In the genomic region with DNA sequence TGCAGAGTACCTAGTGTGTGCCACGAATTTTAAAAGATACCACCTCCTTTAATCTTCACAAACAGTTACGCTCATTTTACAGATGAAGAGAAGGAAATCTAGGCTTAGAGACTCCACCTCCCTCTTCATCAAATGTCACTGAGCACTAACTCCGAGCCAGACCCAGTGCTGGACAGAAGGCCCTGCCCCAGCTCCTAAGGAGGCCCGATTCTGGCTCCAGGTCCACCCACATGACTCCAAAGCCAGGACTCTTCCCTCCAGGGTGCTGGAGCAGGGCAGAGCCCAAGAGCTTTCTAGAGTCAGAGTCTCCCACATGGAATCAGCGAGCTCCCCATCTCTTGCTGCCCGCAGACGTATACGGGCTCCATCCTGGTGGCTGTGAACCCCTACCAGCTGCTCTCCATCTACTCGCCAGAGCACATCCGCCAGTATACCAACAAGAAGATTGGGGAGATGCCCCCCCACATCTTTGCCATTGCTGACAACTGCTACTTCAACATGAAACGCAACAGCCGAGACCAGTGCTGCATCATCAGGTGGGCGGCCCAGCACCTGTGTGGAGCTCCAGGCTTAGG, we compare ENCODE assay signal across 21 cellular contexts. TPM values are rescaled to one million over a fixed set of nuclear protein-coding genes. Genes with fewer than 3 reads are reported as not detected.
"Had no signal": no experiment of that assay in that cellular context is flagged by ENCODE, and none has a peak within 500 bp of the region (broad histone marks: within the 10 kb centered on the region; RNA-seq: fewer than 3 reads in every experiment).

No MANE protein-coding gene starts in this region.

- H3K9me3 ChIP-seq: left lung, lower lobe of right lung, spleen had no signal

- H3K36me3 ChIP-seq: left lung, lower lobe of right lung, spleen had no signal

- H3K27me3 ChIP-seq: dorsolateral prefrontal cortex, left lung had no signal

- H3K36me3 Mint-ChIP-seq: memory B cell, mesothelial cell of epicardium had no signal

- H3K9me3 Mint-ChIP-seq: memory B cell; mesothelial cell of epicardium; nephron; stimulated activated naive B cell treated with anti-CD40 and anti-IgM and Interleukin-4, amounts not matched to agents 10 μg/mL and 1 μg/mL and 100 μg/mL, for 72 hours had no signal

- ATAC-seq: left lung, sciatic nerve had no signal

- DNase-seq: cortex of kidney; dorsolateral prefrontal cortex; effector CD8-positive, alpha-beta T cell; foreskin melanocyte; head of caudate nucleus; hypothalamus; islet precursor cell; lower lobe of right lung; spleen; stimulated activated CD4-positive, alpha-beta T cell treated with anti-CD3 and anti-CD28 coated beads, Interleukin-15, amount 100 ng/mL, for 24 hours; stimulated activated CD4-positive, alpha-beta T cell treated with anti-CD3 and anti-CD28 coated beads, Interleukin-1b, Interleukin-23, amount 100 ng/mL, for 48 hours; stimulated activated CD4-positive, alpha-beta T cell treated with anti-CD3 and anti-CD28 coated beads, Interleukin-4, amount 100 ng/mL, for 24 hours; stimulated activated naive B cell treated with anti-CD40 and anti-IgM and Interleukin-4, amounts not matched to agents 10 μg/mL and 1 μg/mL and 100 μg/mL, for 72 hours; trophoblast cell had no signal

- H3K27ac Mint-ChIP-seq: memory B cell; mesothelial cell of epicardium; nephron; stimulated activated naive B cell treated with anti-CD40 and anti-IgM and Interleukin-4, amounts not matched to agents 10 μg/mL and 1 μg/mL and 100 μg/mL, for 72 hours had no signal

- H3K4me1 Mint-ChIP-seq: memory B cell had no signal

- H3K4me3 ChIP-seq: dorsolateral prefrontal cortex, left lung, lower lobe of right lung, spleen had no signal

- H3K27ac ChIP-seq: left lung, lower lobe of right lung, spleen had no signal

- H3K4me3 Mint-ChIP-seq: memory B cell; mesothelial cell of epicardium; nephron; stimulated activated naive B cell treated with anti-CD40 and anti-IgM and Interleukin-4, amounts not matched to agents 10 μg/mL and 1 μg/mL and 100 μg/mL, for 72 hours had no signal

- H3K4me1 ChIP-seq: left lung, lower lobe of right lung had no signal

RNA-seq across cellular contexts. Expression of a gene that starts 53.0 kb away (rescaled TPM):
- polyA plus RNA-seq: thymus, urinary bladder had no signal
